10 cellular contexts compared by ENCODE assay signal in the genomic region with DNA sequence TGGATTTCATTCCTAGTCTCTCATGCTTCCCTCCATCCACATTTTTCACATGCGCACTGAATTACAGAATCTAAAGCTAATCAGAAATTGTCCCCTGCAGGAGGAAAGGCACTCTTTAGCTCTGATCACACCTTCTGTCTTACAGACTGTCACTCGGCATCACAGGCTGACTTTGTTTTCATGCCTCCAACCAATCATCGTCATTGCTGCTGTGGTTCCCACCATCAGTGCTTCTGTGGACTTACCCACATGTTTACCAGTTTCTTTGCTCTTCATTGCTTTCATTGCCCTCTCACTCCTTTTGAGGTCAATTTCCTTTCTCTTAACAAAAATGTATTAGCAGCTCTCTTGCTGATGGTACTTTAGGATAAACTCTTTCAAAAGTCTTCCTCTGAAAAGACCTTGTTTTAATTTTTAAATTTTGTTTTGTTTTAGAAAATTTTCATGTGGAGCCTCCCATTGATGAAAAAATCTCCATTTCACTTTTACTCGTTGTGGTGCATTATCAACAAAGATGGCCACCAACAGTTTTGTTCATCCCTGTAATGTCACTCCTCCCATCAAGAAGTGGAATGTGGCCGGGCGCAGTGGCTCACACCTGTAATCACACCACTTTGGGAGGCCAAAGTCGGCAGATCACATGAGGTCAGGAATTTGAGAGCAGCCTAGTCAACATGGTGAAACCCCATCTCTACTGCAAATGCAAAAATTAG. TPM values are rescaled to one million over a fixed set of nuclear protein-coding genes. Genes with fewer than 3 reads are reported as not detected.
DNase-seq lines count a peak whose midpoint lies in the region; ATAC-seq and TF ChIP-seq lines count a peak whose summit lies in the region.
"Had no signal": no experiment of that assay in that cellular context is flagged by ENCODE, and none has a peak within 500 bp of the region (broad histone marks: within the 10 kb centered on the region; RNA-seq: fewer than 3 reads in every experiment).

No MANE protein-coding gene starts in this region.

- H3K27ac Mint-ChIP-seq in endodermal cell: no peak overlapping the region

- no peak for ATAC-seq in upper lobe of left lung (ENCODE audit: low FRiP score in 2 of 2)

- H3K36me3 ChIP-seq in endodermal cell (ENCODE audit: control insufficient read depth, insufficient read depth, low read length): no peaks in the 10 kb centered on the region
- H3K36me3 ChIP-seq in thymus (ENCODE audit: control insufficient read depth, insufficient read depth): no peaks in the 10 kb centered on the region
- no peaks in the 10 kb centered on the region for H3K36me3 ChIP-seq in upper lobe of left lung

- H3K4me3 Mint-ChIP-seq in endodermal cell: no peak overlapping the region

- no peak for TF ChIP-seq EP300 in upper lobe of left lung (IDR thresholded peaks at IDR 0.05)

- no peak overlapping the region for H3K9ac ChIP-seq in endodermal cell (ENCODE audit: extremely low read depth, low read length, poor library complexity, severe bottlenecking)

- peaks cover 18% of the 10 kb centered on the region for H3K9me3 Mint-ChIP-seq in endodermal cell

- no peak for TF ChIP-seq POLR2A in upper lobe of left lung (IDR thresholded peaks at IDR 0.05)

- no peak for TF ChIP-seq CTCF in endodermal cell (conservative IDR thresholded peaks at IDR 0.05)
- TF ChIP-seq CTCF in upper lobe of left lung (IDR thresholded peaks at IDR 0.05): no peak

- peak in 2 of 3 donors; percentile 33 to 35 for DNase-seq in stimulated activated CD4-positive, alpha-beta T cell treated with anti-CD3 and anti-CD28 coated beads, TNF-alpha, amount 100 ng/mL, for 1 hour (ENCODE audit: low read depth in 3 of 3, low spot score in 1 of 3)
- DNase-seq in stimulated activated CD4-positive, alpha-beta T cell treated with anti-CD3 and anti-CD28 coated beads, Interleukin-12 subunit alpha, Interleukin-12 subunit beta, amount 100 ng/mL, for 4 hours: no peak
- peak; percentile 63 for DNase-seq in activated CD8-positive, alpha-beta memory T cell treated with anti-CD3 and anti-CD28 coated beads, Interleukin-2, amount 50 U/mL, for 1 hour (ENCODE audit: extremely low read depth)
- DNase-seq in endodermal cell: peak; percentile 59
- no peak for DNase-seq in upper lobe of left lung
- no peak for DNase-seq in SK-N-DZ (ENCODE audit: low spot score)
- DNase-seq in HuH-7 (ENCODE audit: low spot score): no peak
- DNase-seq: NCI-H2029 treated with DMSO at 0.1 percent for 48 hours, right cardiac atrium had no signal

- H3K27me3 ChIP-seq in endodermal cell (ENCODE audit: control insufficient read depth, insufficient read depth, low read length, poor library complexity, severe bottlenecking) (no peaks in the 10 kb centered on the region), thymus (ENCODE audit: control insufficient read depth, insufficient read depth) (no peaks in the 10 kb centered on the region), upper lobe of left lung (no peaks in the 10 kb centered on the region)

- H3K4me1 ChIP-seq in endodermal cell (ENCODE audit: control insufficient read depth, insufficient read depth, low read length) (no peaks in the 10 kb centered on the region), thymus (ENCODE audit: control insufficient read depth, insufficient read depth, low read length) (peaks cover 2% of the 10 kb centered on the region), upper lobe of left lung (no peaks in the 10 kb centered on the region)

- H3K36me3 Mint-ChIP-seq in endodermal cell (ENCODE audit: low read depth): peaks cover 5% of the 10 kb centered on the region

- H3K4me1 Mint-ChIP-seq in endodermal cell: peaks cover 8% of the 10 kb centered on the region

- no peak overlapping the region for H3K27ac ChIP-seq in endodermal cell (ENCODE audit: low read depth, low read length)
- H3K27ac ChIP-seq in thymus (ENCODE audit: low read depth): peak overlapping the region; percentile 64
- peak overlapping the region in 1 of 4 donors; percentile 30 for H3K27ac ChIP-seq in upper lobe of left lung

- no peak overlapping the region for H3K4me3 ChIP-seq in endodermal cell (ENCODE audit: low read length)
- no peak overlapping the region for H3K4me3 ChIP-seq in thymus (ENCODE audit: low read length)
- H3K4me3 ChIP-seq in upper lobe of left lung: no peak overlapping the region

- WGBS in endodermal cell (ENCODE audit: insufficient coverage in 1 of 2, insufficient read length in 1 of 2), 2 experiments: 88 to 95% methylated on average over 6 to 7 of the region's 7 CpGs
- 76% methylated on average over 7 of the region's 7 CpGs for WGBS in thymus
- 74 to 79% methylated on average over 7 of the region's 7 CpGs for WGBS in upper lobe of left lung, 2 donors

- H3K27me3 Mint-ChIP-seq in endodermal cell (ENCODE audit: insufficient read depth): no peaks in the 10 kb centered on the region

- H3K9me3 ChIP-seq in endodermal cell (ENCODE audit: control insufficient read depth, low read length) (peaks cover 8% of the 10 kb centered on the region), thymus (ENCODE audit: control insufficient read depth) (no peaks in the 10 kb centered on the region), upper lobe of left lung (peaks cover 0 to 7% (median 0%) of the 10 kb centered on the region in 4 donors)

RNA-seq across cellular contexts. Expression of a gene that starts 20.2 kb away (rescaled TPM):
- total RNA-seq in endodermal cell (not detected), upper lobe of left lung (1 to 10 TPM in 1 of 6 donors, under 1 TPM in 2, not detected in 3; 0.17 to 1.0 (median 0.89) TPM)
- polyA plus RNA-seq in endodermal cell (2013, experiment 1 of 2): not detected
- polyA plus RNA-seq in endodermal cell (2013, experiment 2 of 2): not detected
- polyA plus RNA-seq in thymus: 0.39 TPM
- not detected in 2 replicates for polyA plus RNA-seq in SK-N-DZ (2014; cell fraction: cytosol; rRNA removed)
- not detected in 2 replicates for polyA plus RNA-seq in SK-N-DZ (2014; cell fraction: nucleus; rRNA removed)
- total RNA-seq: right cardiac atrium had no signal

Comparison
In these comparisons a context has a peak if more than half of its experiments do, and no peak if none do; other contexts are left out.
1. DNase-seq: peak in stimulated activated CD4-positive, alpha-beta T cell treated with anti-CD3 and anti-CD28 coated beads, TNF-alpha, amount 100 ng/mL, for 1 hour (2 of 3), activated CD8-positive, alpha-beta memory T cell treated with anti-CD3 and anti-CD28 coated beads, Interleukin-2, amount 50 U/mL, for 1 hour (single experiment) and endodermal cell (single experiment); none in stimulated activated CD4-positive, alpha-beta T cell treated with anti-CD3 and anti-CD28 coated beads, Interleukin-12 subunit alpha, Interleukin-12 subunit beta, amount 100 ng/mL, for 4 hours (single experiment), upper lobe of left lung (0 of 2), SK-N-DZ (single experiment) and HuH-7 (single experiment).